In the genomic region with DNA sequence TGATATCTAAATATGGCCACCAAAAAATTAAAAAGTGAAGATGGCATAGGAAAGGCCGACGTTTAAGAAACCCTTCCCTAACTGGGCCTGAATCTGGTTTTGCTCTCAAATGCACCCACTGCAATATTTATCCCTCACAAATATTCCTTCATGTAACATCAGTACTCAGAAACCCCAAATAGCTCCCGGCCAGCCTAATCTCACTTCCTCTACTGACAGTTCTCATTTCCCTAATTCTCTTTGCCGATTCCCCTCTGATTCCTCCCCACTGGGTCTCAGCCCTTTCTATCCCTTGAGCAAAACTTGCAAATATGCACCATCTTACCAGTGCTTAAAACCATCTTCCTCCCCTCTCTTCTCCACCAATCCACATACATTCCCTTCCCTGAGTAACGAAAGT, we compare ENCODE assay signal across 19 cellular contexts.
DNase-seq lines count a peak whose midpoint lies in the region; ATAC-seq and FAIRE-seq lines count a peak whose summit lies in the region.
"Had no signal": no experiment of that assay in that cellular context is flagged by ENCODE, and none has a peak within 500 bp of the region (broad histone marks: within the 10 kb centered on the region; RNA-seq: fewer than 3 reads in every experiment).

No MANE protein-coding gene starts in this region.

- peak; percentile 60 for ATAC-seq in GM18498 (IDR thresholded peaks at IDR 0.05; ENCODE audit: unreplicated experiment)
- ATAC-seq in GM21825 (IDR thresholded peaks at IDR 0.05; ENCODE audit: unreplicated experiment): peak; percentile 63
- ATAC-seq: activated CD4-positive, CD25-positive, alpha-beta regulatory T cell treated with anti-CD3 and anti-CD28 coated beads, Interleukin-2, amount 50 U/mL, for 24 hours; stimulated activated effector memory CD8-positive, alpha-beta T cell treated with anti-CD3 and anti-CD28 coated beads, Interleukin-12 subunit alpha, Interleukin-12 subunit beta, amount 100 ng/mL, for 72 hours had no signal

- no peak for FAIRE-seq in urothelium cell line (lab: Jason Lieb, UNC)

- peak; percentile 6 for DNase-seq in NAMALWA (ENCODE audit: low spot score)
- peak; percentile 76 for DNase-seq in medulla oblongata (ENCODE audit: extremely low spot score)
- no peak for DNase-seq in caudate nucleus (lab: John Stamatoyannopoulos, UW)
- no peak for DNase-seq in SW480 (ENCODE audit: low spot score)
- no peak for DNase-seq in AG20443 (ENCODE audit: low spot score)
- no peak for DNase-seq in urothelium cell line (ENCODE audit: low spot score)
- DNase-seq: activated naive CD4-positive, alpha-beta T cell; erythroblast; mesendoderm; NCI-H146; NCI-H446; PC-9; T-helper 1 cell; upper lobe of left lung had no signal

- no peak overlapping the region for H3K27ac ChIP-seq in caudate nucleus (ENCODE audit: low read depth, low read length)
- H3K27ac ChIP-seq: coronary artery, PC-9, upper lobe of left lung had no signal

Comparison
In these comparisons a context has a peak if more than half of its experiments do, and no peak if none do; other contexts are left out.
1. DNase-seq: peak in NAMALWA (single experiment) and medulla oblongata (single experiment); none in caudate nucleus (0 of 61), SW480 (single experiment), AG20443 (single experiment) and urothelium cell line (single experiment).